Comparison of ENCODE assay signal across 20 cellular contexts in genomic region chr6:44039191-44039719, GRCh38.
DNase-seq lines count a peak whose midpoint lies in the region; ATAC-seq, FAIRE-seq and TF ChIP-seq lines count a peak whose summit lies in the region.
"Had no signal": no experiment of that assay in that cellular context is flagged by ENCODE, and none has a peak within 500 bp of the region (broad histone marks: within the 10 kb centered on the region; RNA-seq: fewer than 3 reads in every experiment).

No MANE protein-coding gene starts in this region.

- H3K27ac ChIP-seq in IMR-90 (ENCODE audit: insufficient read depth, low read length) (no peak overlapping the region), astrocyte (ENCODE audit: low read depth, low read length) (no peak overlapping the region), kidney (ENCODE audit: low read depth in 2 of 2, low read length in 2 of 2) (no peak overlapping the region), spleen (no peak overlapping the region)

- no peak overlapping the region for H3K56ac ChIP-seq in IMR-90 (ENCODE audit: extremely low read depth, insufficient read depth, low read length)

- H3K9me3 Mint-ChIP-seq in astrocyte (ENCODE audit: unreplicated experiment): no peaks in the 10 kb centered on the region
- H3K9me3 Mint-ChIP-seq: activated naive CD4-positive, alpha-beta T cell treated with anti-CD3 and anti-CD28 coated beads, Interleukin-2, amount 50 U/mL, for 24 hours; activated T-cell treated with anti-CD3 and anti-CD28 coated beads, Interleukin-2, amount 50 U/mL, for 72 hours; CD4-positive, alpha-beta memory T cell; HFFc6; memory B cell; T-cell had no signal

- no peaks in the 10 kb centered on the region for H3K36me3 ChIP-seq in IMR-90 (ENCODE audit: control insufficient read depth, insufficient read depth, low read length)
- no peaks in the 10 kb centered on the region for H3K36me3 ChIP-seq in astrocyte (ENCODE audit: insufficient read depth, low read length)
- no peaks in the 10 kb centered on the region for H3K36me3 ChIP-seq in kidney (ENCODE audit: control insufficient read depth in 1 of 2, insufficient read depth in 2 of 2, low read length in 2 of 2)
- H3K36me3 ChIP-seq in spleen: no peaks in the 10 kb centered on the region

- peak overlapping the region; percentile 98 for H2BK120ac ChIP-seq in IMR-90 (ENCODE audit: low read depth, low read length)

- 100% methylated on average over 3 of the region's 6 CpGs; no CpG with 5 or more reads in 1 of the 2 experiments for WGBS in IMR-90 (ENCODE audit: extremely low coverage in 2 of 2, insufficient read length in 1 of 2), 2 experiments
- 79 to 97% (median 90%) methylated on average over 5 to 6 of the region's 6 CpGs for WGBS in spleen, 5 donors

- H4K20me1 ChIP-seq in IMR-90 (ENCODE audit: insufficient read depth, low read length) (no peaks in the 10 kb centered on the region), astrocyte (ENCODE audit: insufficient read depth, low read length) (no peaks in the 10 kb centered on the region)

- no peak overlapping the region for H3K4me2 ChIP-seq in IMR-90 (ENCODE audit: low read depth, low read length)
- H3K4me2 ChIP-seq in astrocyte (ENCODE audit: low read length): no peak overlapping the region

- H2AFZ ChIP-seq in IMR-90 (replicated peaks; ENCODE audit: low read length, poor library complexity) (no peak overlapping the region), astrocyte (ENCODE audit: low read depth, low read length) (no peak overlapping the region)

- peak overlapping the region; percentile 72 for H3K27ac Mint-ChIP-seq in astrocyte (ENCODE audit: unreplicated experiment)
- H3K27ac Mint-ChIP-seq: activated naive CD4-positive, alpha-beta T cell treated with anti-CD3 and anti-CD28 coated beads, Interleukin-2, amount 50 U/mL, for 24 hours; activated T-cell treated with anti-CD3 and anti-CD28 coated beads, Interleukin-2, amount 50 U/mL, for 72 hours; CD4-positive, alpha-beta memory T cell; HFFc6; memory B cell; T-cell had no signal

- dilution Hi-C loops in IMR-90 (cut with HindIII; ENCODE audit: low sequenced_read_pairs, unreplicated experiment): no loop called here

- H3K18ac ChIP-seq in IMR-90 (ENCODE audit: low read depth, low read length): peak overlapping the region; percentile 16; the same call in 1 of the 2 replicates

- in situ Hi-C loops in IMR-90 (cut with MboI; ENCODE audit: low sequenced_read_pairs): no loop called here

- H4K5ac ChIP-seq in IMR-90 (ENCODE audit: low read depth, low read length): no peak overlapping the region

- H2BK15ac ChIP-seq in IMR-90 (ENCODE audit: low read depth, low read length): peak overlapping the region; percentile 44; the same call in 1 of the 3 replicates

- H2BK5ac ChIP-seq in IMR-90 (ENCODE audit: low read depth, low read length, poor library complexity, severe bottlenecking): peak overlapping the region; percentile 6

- H3K4me3 ChIP-seq in IMR-90 (ENCODE audit: insufficient read depth, low read depth, low read length) (no peak overlapping the region), astrocyte (ENCODE audit: insufficient read depth, low read depth, low read length) (no peak overlapping the region), kidney (ENCODE audit: low read length in 2 of 2) (no peak overlapping the region), spleen (no peak overlapping the region)

- no peaks in the 10 kb centered on the region for H3K36me3 Mint-ChIP-seq in astrocyte (ENCODE audit: low read depth, unreplicated experiment)
- H3K36me3 Mint-ChIP-seq: activated naive CD4-positive, alpha-beta T cell treated with anti-CD3 and anti-CD28 coated beads, Interleukin-2, amount 50 U/mL, for 24 hours; CD4-positive, alpha-beta memory T cell; memory B cell; T-cell had no signal

- peak overlapping the region; percentile 99 for H2AK5ac ChIP-seq in IMR-90 (ENCODE audit: low read depth, low read length)

- CTCF ChIA-PET in IMR-90 (lab: Yijun Ruan, JAX): no interaction called here

- POLR2A ChIA-PET in IMR-90 (lab: Charles Lee; ENCODE audit: unreplicated experiment): no interaction called here

- ATAC-seq in IMR-90 (ENCODE audit: low read depth): no peak
- no peak for ATAC-seq in GM18502 (IDR thresholded peaks at IDR 0.05; ENCODE audit: poor library complexity, unreplicated experiment)
- ATAC-seq: activated T-cell treated with anti-CD3 and anti-CD28 coated beads, Interleukin-2, amount 50 U/mL, for 72 hours; Right ventricle myocardium inferior; T-cell had no signal

- H3K79me2 ChIP-seq in astrocyte (ENCODE audit: insufficient read depth, low read length): no peaks in the 10 kb centered on the region

- H3K27me3 ChIP-seq in IMR-90 (ENCODE audit: control insufficient read depth, insufficient read depth, low read length) (no peaks in the 10 kb centered on the region), astrocyte (ENCODE audit: insufficient read depth, low read length) (no peaks in the 10 kb centered on the region), spleen (replicated peaks in 1 of 7) (peaks cover 0 to 4% (median 0%) of the 10 kb centered on the region in 7 donors)

- H3K4me1 Mint-ChIP-seq in astrocyte (ENCODE audit: low read depth, unreplicated experiment): peaks cover 54% of the 10 kb centered on the region
- H3K4me1 Mint-ChIP-seq: activated naive CD4-positive, alpha-beta T cell treated with anti-CD3 and anti-CD28 coated beads, Interleukin-2, amount 50 U/mL, for 24 hours; CD4-positive, alpha-beta memory T cell; T-cell had no signal

- peak overlapping the region; percentile 66 for H3K4ac ChIP-seq in IMR-90 (ENCODE audit: low read depth, low read length)

- intact Hi-C loops in IMR-90 (cut with micrococcal nuclease) (no loop called here), kidney (cut with DNase I) (no loop called here), spleen (cut with DNase I; ENCODE audit: low total_unique reads) (no loop called here)

- H3K4me1 ChIP-seq in IMR-90 (ENCODE audit: control insufficient read depth, insufficient read depth, low read length) (peaks cover 52% of the 10 kb centered on the region), astrocyte (ENCODE audit: insufficient read depth, low read length) (peaks cover 45% of the 10 kb centered on the region), kidney (ENCODE audit: control insufficient read depth in 1 of 2, insufficient read depth in 1 of 2, low read depth in 1 of 2, low read length in 2 of 2) (peaks cover 0 to 6% of the 10 kb centered on the region in 2 donors), spleen (peaks cover 0 to 21% (median 11%) of the 10 kb centered on the region in 6 donors)

- peak overlapping the region in 1 of 2 experiments; percentile 78; a peak in 1 of 4 replicates for H4K8ac ChIP-seq in IMR-90 (ENCODE audit: low read depth in 2 of 2, low read length in 2 of 2)

- peaks cover 0 to 17% of the 10 kb centered on the region in 2 experiments; a peak in 2 of 4 replicates for H3K79me1 ChIP-seq in IMR-90 (ENCODE audit: low read depth in 1 of 2, low read length in 2 of 2)

- no peak overlapping the region for H3K9ac ChIP-seq in IMR-90 (ENCODE audit: low read depth, low read length)
- no peak overlapping the region for H3K9ac ChIP-seq in astrocyte (ENCODE audit: low read length)
- no peak overlapping the region for H3K9ac ChIP-seq in kidney (ENCODE audit: low read length in 2 of 2)

- no peak for TF ChIP-seq POLR2A in IMR-90 (IDR thresholded peaks at IDR 0.05; ENCODE audit: low read depth, low read length)
- no peak for TF ChIP-seq POLR2A in spleen (IDR thresholded peaks at IDR 0.05)

- peak overlapping the region; percentile 70; the same call in 1 of the 2 replicates for H2BK20ac ChIP-seq in IMR-90 (ENCODE audit: low read depth, low read length)

- H3K4me3 Mint-ChIP-seq in astrocyte (ENCODE audit: unreplicated experiment): no peak overlapping the region
- H3K4me3 Mint-ChIP-seq: activated naive CD4-positive, alpha-beta T cell treated with anti-CD3 and anti-CD28 coated beads, Interleukin-2, amount 50 U/mL, for 24 hours; activated T-cell treated with anti-CD3 and anti-CD28 coated beads, Interleukin-2, amount 50 U/mL, for 72 hours; CD4-positive, alpha-beta memory T cell; HFFc6; memory B cell; T-cell had no signal

- no TSS peak for BruUV-seq in IMR-90 (replicated peaks; lab: Mats Ljungman, UMichigan)

- peak overlapping the region; percentile 97 for H4K91ac ChIP-seq in IMR-90 (ENCODE audit: insufficient read depth, low read depth, low read length)

- H3K9me3 ChIP-seq in IMR-90 (ENCODE audit: control insufficient read depth, insufficient read depth, low read length) (no peaks in the 10 kb centered on the region), astrocyte (ENCODE audit: insufficient read depth, low read depth, low read length) (no peaks in the 10 kb centered on the region), kidney (ENCODE audit: control insufficient read depth in 1 of 2, low read length in 2 of 2) (no peaks in the 10 kb centered on the region), spleen (no peaks in the 10 kb centered on the region)

- peak overlapping the region; percentile 62; the same call in 1 of the 2 replicates for H3K14ac ChIP-seq in IMR-90 (replicated peaks; ENCODE audit: low read depth, low read length)

- H2AK9ac ChIP-seq in IMR-90 (replicated peaks; ENCODE audit: low read depth, low read length, poor library complexity): peak overlapping the region; percentile 20

- peaks cover 39% of the 10 kb centered on the region for H3K9me1 ChIP-seq in IMR-90 (ENCODE audit: insufficient read depth, low read length)

- peaks cover 9% of the 10 kb centered on the region for H3K27me3 Mint-ChIP-seq in astrocyte (ENCODE audit: low read depth, unreplicated experiment)
- H3K27me3 Mint-ChIP-seq: activated naive CD4-positive, alpha-beta T cell treated with anti-CD3 and anti-CD28 coated beads, Interleukin-2, amount 50 U/mL, for 24 hours had no signal

- FAIRE-seq in astrocyte (lab: Jason Lieb, UNC): no peak
- no peak for FAIRE-seq in kidney (lab: Jason Lieb, UNC)
- FAIRE-seq: TTC549, urothelium cell line had no signal

- TF ChIP-seq CTCF in IMR-90 (conservative IDR thresholded peaks at IDR 0.05; ENCODE audit: low read depth, low read length) (no peak), astrocyte (IDR thresholded peaks at IDR 0.05; ENCODE audit: insufficient read depth, low read depth, low read length) (no peak), kidney (IDR thresholded peaks at IDR 0.05; ENCODE audit: borderline replicate concordance, extremely low read depth, insufficient read depth) (no peak), spleen (IDR thresholded peaks at IDR 0.05 in 8 of 11, conservative IDR thresholded peaks at IDR 0.05 in 3 of 11) (no peak)

- H3K23ac ChIP-seq in IMR-90 (ENCODE audit: low read depth, low read length): no peak overlapping the region

- DNase-seq in IMR-90 (no peak), astrocyte (ENCODE audit: low read depth) (no peak), kidney (peak; percentile 66), spleen (peak; percentile 56), AML-193 (lab: John Stamatoyannopoulos, UW) (no peak)
- DNase-seq in activated CD4-positive, CD25-positive, alpha-beta regulatory T cell treated with anti-CD3 and anti-CD28 coated beads, Interleukin-2, amount 50 U/mL, for 72 hours: no peak
- DNase-seq: activated T-cell treated with anti-CD3 and anti-CD28 coated beads, Interleukin-2, amount 50 U/mL, for 72 hours; CD4-positive, alpha-beta memory T cell; DMS153; GDM1; HFFc6; Kasumi-1; NCI-H1930; T-cell had no signal

- TF ChIP-seq RAD21 in IMR-90 (IDR thresholded peaks at IDR 0.05; ENCODE audit: low read length): no peak

TF ChIP-seq in IMR-90, 13 proteins besides CTCF, POLR2A, EP300 and RAD21 (continues in another document):
- TF ChIP-seq MXI1 (IDR thresholded peaks at IDR 0.05; ENCODE audit: borderline replicate concordance, low read depth, low read length) (no peak), CHD1 (IDR thresholded peaks at IDR 0.05; ENCODE audit: low read depth, low read length) (no peak)

Comparison
In these comparisons a context has a peak if more than half of its experiments do, and no peak if none do; other contexts are left out.
1. DNase-seq: peak in kidney (single experiment) and spleen (single experiment); none in IMR-90 (single experiment), astrocyte (single experiment), AML-193 (0 of 2) and activated CD4-positive, CD25-positive, alpha-beta regulatory T cell treated with anti-CD3 and anti-CD28 coated beads, Interleukin-2, amount 50 U/mL, for 72 hours (single experiment).